Comparison of ENCODE assay signal across 7 cellular contexts in genomic region chr4:47490550-47490949, GRCh38. TPM values are rescaled to one million over a fixed set of nuclear protein-coding genes. Genes with fewer than 3 reads are reported as not detected.
A peak's percentile ranks its signal among the peaks of the same experiment; 100 is the strongest.
DNase-seq lines count a peak whose midpoint lies in the region; ATAC-seq and TF ChIP-seq lines count a peak whose summit lies in the region.

No MANE protein-coding gene starts in this region.

- H3K36me3 ChIP-seq in cardiac muscle cell = no peaks in the 10 kb centered on the region
- H3K36me3 ChIP-seq in upper lobe of left lung = no peaks in the 10 kb centered on the region

- H3K27ac ChIP-seq in cardiac muscle cell (no peak overlapping the region), upper lobe of left lung (no peak overlapping the region)

- ATAC-seq in HG03442 (IDR thresholded peaks at IDR 0.05; ENCODE audit: unreplicated experiment) = peak; percentile 74
- peak in 1 of 2 donors; percentile 57 for ATAC-seq in upper lobe of left lung (ENCODE audit: low FRiP score in 2 of 2)

- WGBS in upper lobe of left lung, 2 donors = 76 to 85% methylated on average over 4 of the region's 4 CpGs

- no peak for TF ChIP-seq EP300 in upper lobe of left lung (IDR thresholded peaks at IDR 0.05)

- H3K9me3 ChIP-seq in cardiac muscle cell (ENCODE audit: low read depth) (no peaks in the 10 kb centered on the region), upper lobe of left lung (no peaks in the 10 kb centered on the region)

- no peaks in the 10 kb centered on the region for H3K4me1 ChIP-seq in cardiac muscle cell (ENCODE audit: low read depth)
- H3K4me1 ChIP-seq in upper lobe of left lung = peaks cover 0 to 12% (median 11%) of the 10 kb centered on the region in 4 donors

- no peak overlapping the region for H3K4me3 ChIP-seq in cardiac muscle cell
- H3K4me3 ChIP-seq in upper lobe of left lung = no peak overlapping the region

- TF ChIP-seq POLR2A in upper lobe of left lung (IDR thresholded peaks at IDR 0.05) = no peak

- TF ChIP-seq CTCF in GM12872 (IDR thresholded peaks at IDR 0.05; ENCODE audit: insufficient read depth, low read depth, low read length) (peak; percentile 78), GM20000 (IDR thresholded peaks at IDR 0.05; ENCODE audit: extremely low read depth, missing control alignments) (peak; percentile 18), cardiac muscle cell (IDR thresholded peaks at IDR 0.05; ENCODE audit: low read depth, low read length) (peak; percentile 40), upper lobe of left lung (IDR thresholded peaks at IDR 0.05) (peak in 4 of 6 experiments; percentile 12 to 37 (median 28))

- DNase-seq in GM20000 (ENCODE audit: low spot score) = no peak
- peak; percentile 25 for DNase-seq in SW480 (ENCODE audit: low spot score)
- DNase-seq in cardiac muscle cell (ENCODE audit: low read depth in 1 of 2, low spot score in 1 of 2) = peak; percentile 14 to 45
- no peak for DNase-seq in upper lobe of left lung
- no peak for DNase-seq in cerebellar nuclear complex (lab: John Stamatoyannopoulos, UW)

- H3K27me3 ChIP-seq in cardiac muscle cell = no peaks in the 10 kb centered on the region
- no peaks in the 10 kb centered on the region for H3K27me3 ChIP-seq in upper lobe of left lung

RNA-seq across cellular contexts. Expression of gene ATP10D, which starts 5.5 kb away (rescaled TPM):
- total RNA-seq in cardiac muscle cell (6.3 and 7.7 TPM in 2 replicates), upper lobe of left lung (10 to 100 TPM; 13.7 to 27.6 (median 22.1) TPM)
- polyA plus RNA-seq in cardiac muscle cell = 5.5 and 7.9 TPM in 2 replicates

RNA-seq across cellular contexts. Expression of gene COMMD8, which starts 27.0 kb away (rescaled TPM):
- 7.3 and 11.8 TPM in 2 replicates for total RNA-seq in cardiac muscle cell
- 30.9 and 41.1 TPM in 2 replicates for polyA plus RNA-seq in cardiac muscle cell
- 10 to 100 TPM in 5 of 6 donors, 1 to 10 TPM in 1; 6.3 to 17.2 (median 15.3) TPM for total RNA-seq in upper lobe of left lung

Comparison
In these comparisons a context has a peak if more than half of its experiments do, and no peak if none do; other contexts are left out.
1. CTCF ChIP-seq: peak in every context shown above with its lines; median percentile 78 in GM12872; 40 in cardiac muscle cell; 28 in upper lobe of left lung; 18 in GM20000.
2. DNase-seq: peak in SW480 (single experiment) and cardiac muscle cell (2 of 2); none in GM20000 (single experiment), upper lobe of left lung (0 of 2) and cerebellar nuclear complex (0 of 2).